ENCODE assay signal across 17 cellular contexts in genomic region chr17:82345151-82345976, GRCh38. TPM values are rescaled to one million over a fixed set of nuclear protein-coding genes. Genes with fewer than 3 reads are reported as not detected.
DNase-seq lines count a peak whose midpoint lies in the region; ATAC-seq and TF ChIP-seq lines count a peak whose summit lies in the region.
"Had no signal": no experiment of that assay in that cellular context is flagged by ENCODE, and none has a peak within 500 bp of the region (broad histone marks: within the 10 kb centered on the region; RNA-seq: fewer than 3 reads in every experiment).

No MANE protein-coding gene starts in this region.

- H3K27ac Mint-ChIP-seq in type B pancreatic cell = no peak overlapping the region

- TF ChIP-seq CTCF in type B pancreatic cell (conservative IDR thresholded peaks at IDR 0.05) = no peak

- no peak overlapping the region for H3K4me3 Mint-ChIP-seq in type B pancreatic cell

- intact Hi-C loops in left ventricle myocardium superior (cut with micrococcal nuclease) = no loop called here
- intact Hi-C loops in Right ventricle myocardium inferior (cut with DNase I) = no loop called here

- H3K9me3 Mint-ChIP-seq in type B pancreatic cell = no peaks in the 10 kb centered on the region

- H3K27me3 Mint-ChIP-seq in type B pancreatic cell = peaks cover 3% of the 10 kb centered on the region

- peak; percentile 29 for DNase-seq in left ventricle myocardium superior
- no peak for DNase-seq in Right ventricle myocardium inferior (ENCODE audit: missing footprints)
- peak; percentile 51 to 84 for DNase-seq in erythroblast (lab: John Stamatoyannopoulos, UW)
- DNase-seq in type B pancreatic cell (ENCODE audit: extremely low spot score, unreplicated experiment) = peak; percentile 65
- no peak for DNase-seq in DMS 273 treated with DMSO at 0.1 percent for 48 hours (lab: John Stamatoyannopoulos, UW)
- DNase-seq: C1 segment of cervical spinal cord, DMS153, EL, H7, IMR-90, NCI-H1930, NCI-H2171 treated with DMSO at 0.1 percent for 48 hours, NCI-H774, Peyer's patch, SIG-M5 had no signal

- no peaks in the 10 kb centered on the region for H3K36me3 Mint-ChIP-seq in type B pancreatic cell

- TF ChIP-seq POLR2A in erythroblast (IDR thresholded peaks at IDR 0.05; ENCODE audit: low read length) = no peak

- ATAC-seq in left ventricle myocardium superior = no peak
- no peak for ATAC-seq in Right ventricle myocardium inferior
- ATAC-seq in HG02678 (IDR thresholded peaks at IDR 0.05; ENCODE audit: unreplicated experiment) = no peak

- H3K4me1 Mint-ChIP-seq in type B pancreatic cell (ENCODE audit: unreplicated experiment) = peaks cover 35% of the 10 kb centered on the region

RNA-seq across cellular contexts. Expression of gene SECTM1, which starts 11.8 kb away (rescaled TPM):
- total RNA-seq in left ventricle myocardium superior = 5.5 TPM
- total RNA-seq in Right ventricle myocardium inferior = 4.9 TPM
- total RNA-seq in type B pancreatic cell (ENCODE audit: low replicate concordance) = 13.2 and 17.7 TPM in 2 replicates

RNA-seq across cellular contexts. Expression of gene TEX19, which starts 13.7 kb away (rescaled TPM):
- total RNA-seq in left ventricle myocardium superior (not detected), Right ventricle myocardium inferior (not detected), type B pancreatic cell (ENCODE audit: low replicate concordance) (0.14 TPM in 1 of 2 replicates, not detected in the other)
- total RNA-seq: Peyer's patch had no signal

RNA-seq across cellular contexts. Expression of gene UTS2R, which starts 26.2 kb away (rescaled TPM):
- total RNA-seq in left ventricle myocardium superior = 2.1 TPM
- 0.76 TPM for total RNA-seq in Right ventricle myocardium inferior
- total RNA-seq in type B pancreatic cell (ENCODE audit: low replicate concordance) = 0.21 and 0.97 TPM in 2 replicates
- total RNA-seq: H7, IMR-90, NCI-H460, Peyer's patch had no signal

RNA-seq across cellular contexts. Expression of gene CD7, which starts 28.0 kb away (rescaled TPM):
- total RNA-seq in left ventricle myocardium superior = 0.64 TPM
- 0.73 TPM for total RNA-seq in Right ventricle myocardium inferior
- 1.4 and 1.6 TPM in 2 replicates for total RNA-seq in type B pancreatic cell (ENCODE audit: low replicate concordance)
- total RNA-seq: IMR-90, NCI-H460 had no signal

Comparison
In these comparisons a context has a peak if more than half of its experiments do, and no peak if none do; other contexts are left out.
1. DNase-seq: peak in left ventricle myocardium superior (single experiment), erythroblast (2 of 2) and type B pancreatic cell (single experiment); none in Right ventricle myocardium inferior (single experiment) and DMS 273 treated with DMSO at 0.1 percent for 48 hours (single experiment).